In the genomic region with DNA sequence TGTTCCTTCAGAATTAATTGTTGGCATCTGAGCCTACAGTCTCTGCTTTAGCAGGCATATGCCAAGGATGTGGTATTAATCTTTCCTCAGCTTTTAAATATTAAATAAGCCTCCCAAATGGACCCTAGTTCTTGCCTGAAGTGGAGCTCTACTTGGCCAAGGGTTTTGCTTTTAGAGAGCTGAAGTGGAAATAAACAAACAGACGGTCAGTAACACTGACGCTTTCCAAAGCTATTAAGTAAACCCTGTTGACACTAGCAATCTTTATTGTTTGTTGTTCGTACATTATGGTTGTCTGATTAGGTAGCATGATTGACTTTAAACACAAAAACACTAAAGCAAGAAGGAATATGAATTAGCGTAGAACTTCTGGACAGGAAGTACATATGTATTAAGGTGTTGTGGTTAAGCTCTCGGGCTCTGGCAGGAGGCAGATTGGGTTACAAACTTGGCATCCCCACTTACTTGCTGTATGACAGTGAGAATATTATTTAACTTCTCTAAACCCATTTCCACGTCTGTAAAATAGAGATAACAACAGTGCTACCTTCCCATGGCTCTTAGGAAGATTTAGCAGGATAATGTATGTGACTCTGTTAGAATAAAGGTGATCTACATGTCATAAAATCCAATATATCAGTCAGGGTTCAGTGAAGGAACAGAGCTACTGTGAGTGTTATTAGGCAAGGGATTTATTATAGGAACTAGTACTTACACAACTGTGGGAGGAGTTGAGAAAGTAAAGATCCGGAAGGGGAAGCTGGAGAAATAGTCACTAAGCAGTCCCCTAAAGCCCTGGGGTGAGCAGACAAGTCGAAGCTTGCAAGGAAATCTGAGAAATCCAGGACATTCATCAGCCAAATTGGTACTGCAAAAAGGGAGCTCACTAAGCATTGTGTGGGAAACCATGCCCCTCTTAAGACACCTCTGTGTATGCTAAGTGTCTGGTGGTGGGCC, we compare ENCODE assay signal across 8 cellular contexts.
DNase-seq lines count a peak whose midpoint lies in the region; ATAC-seq and TF ChIP-seq lines count a peak whose summit lies in the region.

No MANE protein-coding gene starts in this region.

- H3K4me2 ChIP-seq in Karpas-422 (ENCODE audit: low read depth, low read length, poor library complexity, severe bottlenecking), result peak overlapping the region; percentile 46

- H3K9me3 ChIP-seq in Karpas-422 (ENCODE audit: low read length), result peaks cover 10% of the 10 kb centered on the region; the same call in 1 of the 2 replicates

- no peaks in the 10 kb centered on the region for H3K79me2 ChIP-seq in Karpas-422 (ENCODE audit: low read length)

- BruUV-seq in Calu3 (replicated peaks; lab: Mats Ljungman, UMichigan), result no TSS peak

- TF ChIP-seq CTCF in Calu3 (IDR thresholded peaks at IDR 0.05; ENCODE audit: unreplicated experiment), result no peak

- peak overlapping the region; percentile 46 for H3K9ac ChIP-seq in Karpas-422 (ENCODE audit: low read length)

- peak overlapping the region; percentile 2 for H3K4me3 Mint-ChIP-seq in memory B cell
- no peak overlapping the region for H3K4me3 Mint-ChIP-seq in Calu3 (ENCODE audit: low read depth, unreplicated experiment)

- DNase-seq in DMS153 (lab: John Stamatoyannopoulos, UW) (peak; percentile 75), Karpas-422 (peak; percentile 76), UCSD-AML1 (lab: John Stamatoyannopoulos, UW; ENCODE audit: unreplicated experiment) (peak; percentile 27), memory B cell (ENCODE audit: low spot score in 2 of 2) (no peak), NCI-H1694 (lab: John Stamatoyannopoulos, UW) (no peak), Calu3 (no peak), SW 1271 (lab: John Stamatoyannopoulos, UW) (no peak)
- DNase-seq in activated CD8-positive, alpha-beta memory T cell treated with anti-CD3 and anti-CD28 coated beads for 24 hours, result no peak

- intact Hi-C loops in Calu3 (cut with micrococcal nuclease; ENCODE audit: unreplicated experiment), result no loop called here

- H2AFZ ChIP-seq in Karpas-422 (ENCODE audit: low read length), result peak overlapping the region; percentile 87

- H4K20me1 ChIP-seq in Karpas-422 (ENCODE audit: insufficient read depth, low read depth, low read length), result no peaks in the 10 kb centered on the region

- ATAC-seq in memory B cell (ENCODE audit: low read depth), result peak; percentile 66

- CTCF ChIA-PET in Calu3 (lab: Charles Lee), result no interaction called here

- H3K4me3 ChIP-seq in Karpas-422 (ENCODE audit: low read length), result peak overlapping the region; percentile 28; the same call in 1 of the 2 replicates

- H3K9me3 Mint-ChIP-seq in memory B cell (peaks cover 4% of the 10 kb centered on the region), Calu3 (ENCODE audit: low read depth, unreplicated experiment) (peaks cover 7% of the 10 kb centered on the region)

- peaks cover 32% of the 10 kb centered on the region for H3K4me1 Mint-ChIP-seq in memory B cell
- peaks cover 6% of the 10 kb centered on the region for H3K4me1 Mint-ChIP-seq in Calu3 (ENCODE audit: low read depth, unreplicated experiment)

- H3K27me3 Mint-ChIP-seq in memory B cell (no peaks in the 10 kb centered on the region), Calu3 (ENCODE audit: unreplicated experiment) (no peaks in the 10 kb centered on the region)

- no peaks in the 10 kb centered on the region for H3K9me2 ChIP-seq in Karpas-422 (replicated peaks; ENCODE audit: insufficient read depth, low read length)

- H3K27ac Mint-ChIP-seq in memory B cell (peak overlapping the region; percentile 90), Calu3 (ENCODE audit: unreplicated experiment) (no peak overlapping the region)

- peak overlapping the region; percentile 54 for H3K27ac ChIP-seq in Karpas-422 (ENCODE audit: low read length)

- no peaks in the 10 kb centered on the region for H3K27me3 ChIP-seq in Karpas-422 (ENCODE audit: low read length)

- H3K4me1 ChIP-seq in Karpas-422 (ENCODE audit: low read length), result peaks cover 16% of the 10 kb centered on the region

- no peaks in the 10 kb centered on the region; the same call in 1 of the 2 replicates for H3K36me3 ChIP-seq in Karpas-422 (ENCODE audit: insufficient read depth, low read length)

- H3K36me3 Mint-ChIP-seq in memory B cell (peaks cover 19% of the 10 kb centered on the region), Calu3 (ENCODE audit: insufficient read depth, unreplicated experiment) (no peaks in the 10 kb centered on the region)

Comparison
In these comparisons a context has a peak if more than half of its experiments do, and no peak if none do; other contexts are left out.
1. DNase-seq: peak in DMS153 (single experiment), Karpas-422 (single experiment) and UCSD-AML1 (single experiment); none in memory B cell (0 of 2), NCI-H1694 (single experiment), activated CD8-positive, alpha-beta memory T cell treated with anti-CD3 and anti-CD28 coated beads for 24 hours (single experiment), Calu3 (single experiment) and SW 1271 (0 of 2).